In genomic region chr20:33686008-33686983, GRCh38 we compare ENCODE assay signal across 1 cellular context.
TF ChIP-seq lines count a peak whose summit lies in the region.

Gene E2F1 (minus strand): TSS chr20:33686385. CDS start chr20:33686264, 121 bp downstream.

TF ChIP-seq in HepG2, 621 proteins besides CTCF, POLR2A, EP300 and RAD21 (continued from another document and continues in another):
- no peak for TF ChIP-seq ZNF318 (CRISPR knock-in tag; IDR thresholded peaks at IDR 0.05)
- TF ChIP-seq ZNF672 (CRISPR knock-in tag; IDR thresholded peaks at IDR 0.05) = peak; percentile 84; the same call in 1 of the 2 replicates
- no peak for TF ChIP-seq ZBTB10 (CRISPR knock-in tag; IDR thresholded peaks at IDR 0.05; ENCODE audit: borderline replicate concordance)
- peak; percentile 37; the same call in 1 of the 2 replicates for TF ChIP-seq HNF1B (CRISPR knock-in tag; IDR thresholded peaks at IDR 0.05)
- 0 out of 2 replicates have a peak, but pooled peaks have one; percentile 57 for TF ChIP-seq THAP7 (CRISPR knock-in tag; IDR thresholded peaks at IDR 0.05)
- TF ChIP-seq ZFYVE20 (CRISPR knock-in tag; IDR thresholded peaks at IDR 0.05; ENCODE audit: borderline replicate concordance, low read depth) = no peak
- 0 out of 2 replicates have a peak, but pooled peaks have one; percentile 92 for TF ChIP-seq ZNF230 (CRISPR knock-in tag; IDR thresholded peaks at IDR 0.05)
- TF ChIP-seq TCF12 (IDR thresholded peaks at IDR 0.05) = no peak
- peak; percentile 23; the same call in 1 of the 2 replicates for TF ChIP-seq TCF12 (CRISPR knock-in tag; IDR thresholded peaks at IDR 0.05)
- TF ChIP-seq ZNF777 (CRISPR knock-in tag; IDR thresholded peaks at IDR 0.05) = peak; percentile 56; the same call in 1 of the 2 replicates
- TF ChIP-seq EZH2 (conservative IDR thresholded peaks at IDR 0.05; ENCODE audit: low read depth, low read length) = no peak
- no peak for TF ChIP-seq REST (IDR thresholded peaks at IDR 0.05; ENCODE audit: borderline replicate concordance in 1 of 2, low read depth in 1 of 2, low read length in 2 of 2)
- no peak for TF ChIP-seq ZNF383 (CRISPR knock-in tag; IDR thresholded peaks at IDR 0.05; ENCODE audit: borderline replicate concordance)
- TF ChIP-seq SOX13 (IDR thresholded peaks at IDR 0.05) = no peak; the same call in 1 of the 2 replicates
- TF ChIP-seq SOX13 (CRISPR knock-in tag; conservative IDR thresholded peaks at IDR 0.05 in 1 of 2, IDR thresholded peaks at IDR 0.05 in 1 of 2) = peak in 1 of 2 experiments; percentile 50; a peak in 1 of 4 replicates
- peak; percentile 40; the same call in 1 of the 2 replicates for TF ChIP-seq CHCHD3 (CRISPR knock-in tag; IDR thresholded peaks at IDR 0.05)
- no peak for TF ChIP-seq HHEX (CRISPR knock-in tag; IDR thresholded peaks at IDR 0.05)
- peak; percentile 41 for TF ChIP-seq UBTF (CRISPR knock-in tag; IDR thresholded peaks at IDR 0.05)
- no peak; the same call in 1 of the 2 replicates for TF ChIP-seq FOXJ3 (CRISPR knock-in tag; IDR thresholded peaks at IDR 0.05; ENCODE audit: borderline replicate concordance)
- peak; percentile 99 for TF ChIP-seq TFDP1 (CRISPR knock-in tag; IDR thresholded peaks at IDR 0.05; ENCODE audit: borderline replicate concordance)
- TF ChIP-seq ZBED4 (CRISPR knock-in tag; IDR thresholded peaks at IDR 0.05; ENCODE audit: borderline replicate concordance) = peak; percentile 62
